In the genomic region with DNA sequence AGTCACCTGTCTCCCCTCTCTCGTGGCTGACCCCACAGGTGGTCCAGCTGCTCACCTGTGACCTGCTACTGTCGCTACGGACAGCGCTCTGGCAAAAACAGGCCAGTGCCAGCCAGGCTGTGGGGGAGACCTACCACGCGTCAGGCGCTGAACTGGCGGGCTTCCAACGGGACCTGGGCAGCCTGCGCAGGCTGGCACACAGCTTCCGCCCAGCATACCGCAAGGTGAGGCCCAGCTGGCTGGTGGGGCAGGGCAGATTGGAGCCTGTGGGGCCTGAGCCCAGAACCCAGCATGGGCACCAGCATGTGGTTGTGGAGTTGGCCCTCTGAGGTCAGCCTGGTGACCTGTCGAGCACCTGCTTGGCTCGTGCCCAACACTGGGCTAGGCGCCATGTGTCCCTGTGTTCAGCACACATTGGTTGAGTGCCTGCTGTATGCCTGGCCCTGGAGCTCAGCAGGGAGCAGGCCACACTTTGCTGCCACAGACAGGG, we compare ENCODE assay signal across 16 cellular contexts. TPM values are rescaled to one million over a fixed set of nuclear protein-coding genes. Genes with fewer than 3 reads are reported as not detected.
A peak's percentile ranks its signal among the peaks of the same experiment; 100 is the strongest.
DNase-seq lines count a peak whose midpoint lies in the region; ATAC-seq and TF ChIP-seq lines count a peak whose summit lies in the region.
"Had no signal": no experiment of that assay in that cellular context is flagged by ENCODE, and none has a peak within 500 bp of the region (broad histone marks: within the 10 kb centered on the region; RNA-seq: fewer than 3 reads in every experiment).

No MANE protein-coding gene starts in this region.

- no peak overlapping the region for H3K23ac ChIP-seq in trophoblast cell (ENCODE audit: low read length)

- no peak overlapping the region for H3K9ac ChIP-seq in trophoblast cell (ENCODE audit: low read length)
- H3K9ac ChIP-seq: SK-N-SH had no signal

- TF ChIP-seq CTCF in C4-2B (conservative IDR thresholded peaks at IDR 0.05) (no peak), hepatocyte (IDR thresholded peaks at IDR 0.05; ENCODE audit: poor library complexity) (no peak)

- H3K27ac ChIP-seq in C4-2B, result peak overlapping the region; percentile 71
- no peak overlapping the region for H3K27ac ChIP-seq in hepatocyte
- H3K27ac ChIP-seq in trophoblast cell (ENCODE audit: low read depth, low read length), result no peak overlapping the region
- H3K27ac ChIP-seq: colonic mucosa, thoracic aorta had no signal

- 97% methylated on average over 13 of the region's 15 CpGs for WGBS in hepatocyte (ENCODE audit: low lambda C conversion rate, missing lambda C conversion rate)
- no CpG with 5 or more reads among the region's 15 CpGs for WGBS in trophoblast cell (ENCODE audit: extremely low coverage, insufficient coverage, insufficient read length)

- no peak overlapping the region for H3K4me2 ChIP-seq in hepatocyte
- H3K4me2 ChIP-seq in trophoblast cell (ENCODE audit: low read length), result no peak overlapping the region
- H3K4me2 ChIP-seq: SK-N-SH had no signal

- H3K36me3 ChIP-seq in hepatocyte (replicated peaks; ENCODE audit: insufficient read depth, low read depth) (no peaks in the 10 kb centered on the region), trophoblast cell (ENCODE audit: control insufficient read depth in 1 of 2, insufficient read depth in 2 of 2, low read length in 2 of 2) (peaks cover 86 to 92% of the 10 kb centered on the region in 2 experiments)

- H2BK5ac ChIP-seq in trophoblast cell (ENCODE audit: low read depth, low read length, poor library complexity), result no peak overlapping the region

- no peak overlapping the region for H4K8ac ChIP-seq in trophoblast cell (ENCODE audit: low read depth, low read length)

- H3K27me3 ChIP-seq in hepatocyte (no peaks in the 10 kb centered on the region), trophoblast cell (ENCODE audit: insufficient read depth, low read length) (no peaks in the 10 kb centered on the region)
- H3K27me3 ChIP-seq: colonic mucosa had no signal

- peaks cover 10% of the 10 kb centered on the region for H4K20me1 ChIP-seq in hepatocyte (ENCODE audit: insufficient read depth, poor library complexity, severe bottlenecking)

- no peak overlapping the region for H2AK5ac ChIP-seq in trophoblast cell (ENCODE audit: low read length)

- H3K4me3 ChIP-seq in hepatocyte, result no peak overlapping the region
- no peak overlapping the region for H3K4me3 ChIP-seq in trophoblast cell (ENCODE audit: low read depth, low read length)
- H3K4me3 ChIP-seq: colonic mucosa, thoracic aorta had no signal

- H2BK120ac ChIP-seq in trophoblast cell (ENCODE audit: insufficient read depth, low read length, poor library complexity), result no peak overlapping the region

- no peaks in the 10 kb centered on the region for H3K9me3 ChIP-seq in hepatocyte (ENCODE audit: low read depth)
- no peaks in the 10 kb centered on the region for H3K9me3 ChIP-seq in trophoblast cell (ENCODE audit: insufficient read depth, low read depth, low read length)
- H3K9me3 ChIP-seq: Caco-2, colonic mucosa, SK-N-SH, thoracic aorta had no signal

- no peaks in the 10 kb centered on the region for H3K4me1 ChIP-seq in hepatocyte (ENCODE audit: insufficient read depth)
- H3K4me1 ChIP-seq in trophoblast cell (ENCODE audit: control insufficient read depth in 1 of 2, insufficient read depth in 2 of 2, low read length in 2 of 2), result no peaks in the 10 kb centered on the region
- H3K4me1 ChIP-seq: Caco-2, colonic mucosa had no signal

- no peaks in the 10 kb centered on the region for H3K9me2 ChIP-seq in hepatocyte (replicated peaks; ENCODE audit: insufficient read depth)
- H3K9me2 ChIP-seq: SK-N-SH had no signal

- H3K18ac ChIP-seq in trophoblast cell (ENCODE audit: low read length), result no peak overlapping the region

- no peak overlapping the region for H3K14ac ChIP-seq in trophoblast cell (ENCODE audit: low read length)

- H3K79me1 ChIP-seq in trophoblast cell (ENCODE audit: low read length), result no peaks in the 10 kb centered on the region

- H3K79me2 ChIP-seq in hepatocyte, result no peaks in the 10 kb centered on the region
- no peaks in the 10 kb centered on the region for H3K79me2 ChIP-seq in trophoblast cell (ENCODE audit: control insufficient read depth, insufficient read depth, low read length, poor library complexity)

- ATAC-seq in esophagus mucosa (peak; percentile 9), GM19324 (IDR thresholded peaks at IDR 0.05; ENCODE audit: low FRiP score, unreplicated experiment) (no peak)
- ATAC-seq: naive thymus-derived CD4-positive, alpha-beta T cell had no signal

- no peak overlapping the region for H3K4ac ChIP-seq in trophoblast cell (ENCODE audit: low read depth, low read length)

- H2BK12ac ChIP-seq in trophoblast cell (ENCODE audit: low read length), result no peak overlapping the region

- H4K12ac ChIP-seq in trophoblast cell (ENCODE audit: low read depth, low read length), result no peak overlapping the region

- no peak overlapping the region for H4K91ac ChIP-seq in trophoblast cell (ENCODE audit: low read depth, low read length)

- DNase-seq in NCI-H2029 treated with DMSO at 0.1 percent for 48 hours (lab: John Stamatoyannopoulos, UW) (peak; percentile 31), mesenteric fat pad (ENCODE audit: low spot score) (peak; percentile 82), NCI-H2171 (lab: John Stamatoyannopoulos, UW) (no peak), hepatocyte (ENCODE audit: low spot score) (no peak), trophoblast cell (no peak)
- DNase-seq: amniotic stem cell; Caco-2; colonic mucosa; naive thymus-derived CD4-positive, alpha-beta T cell; SK-N-SH had no signal

- no peak overlapping the region for H2AFZ ChIP-seq in hepatocyte
- H2AFZ ChIP-seq in trophoblast cell (ENCODE audit: insufficient read depth, low read length, poor library complexity), result no peak overlapping the region

RNA-seq across cellular contexts. Expression of a gene that starts 11.9 kb away (rescaled TPM):
- 0.16 TPM for total RNA-seq in esophagus mucosa
- total RNA-seq in mesenteric fat pad, result not detected
- total RNA-seq in hepatocyte, result not detected in 2 replicates
- polyA plus RNA-seq in hepatocyte, result 0.33 TPM in 1 of 2 replicates, not detected in the other
- polyA plus RNA-seq in trophoblast cell (2013), result 0.31 and 0.43 TPM in 2 replicates
- total RNA-seq: colonic mucosa, NCI-H460, thoracic aorta had no signal
- polyA plus RNA-seq: AG04450; naive thymus-derived CD4-positive, alpha-beta T cell; SK-N-SH had no signal

RNA-seq across cellular contexts. Expression of a gene that starts 23.6 kb away (rescaled TPM):
- 1.00 TPM for total RNA-seq in esophagus mucosa
- 0.19 TPM for total RNA-seq in mesenteric fat pad
- total RNA-seq in hepatocyte, result 0.07 and 0.12 TPM in 2 replicates
- 0.18 and 0.52 TPM in 2 replicates for polyA plus RNA-seq in hepatocyte
- 0.36 and 0.38 TPM in 2 replicates for polyA plus RNA-seq in trophoblast cell (2013)
- total RNA-seq: thoracic aorta had no signal

RNA-seq across cellular contexts. Expression of a gene that starts 44.0 kb away (rescaled TPM):
- total RNA-seq in esophagus mucosa (10.6 TPM), mesenteric fat pad (not detected), hepatocyte (6.7 and 8.1 TPM in 2 replicates)
- 13.4 and 14.9 TPM in 2 replicates for polyA plus RNA-seq in hepatocyte
- 17.4 and 17.7 TPM in 2 replicates for polyA plus RNA-seq in trophoblast cell (2013)
- total RNA-seq: thoracic aorta had no signal

Comparison
In these comparisons a context has a peak if more than half of its experiments do, and no peak if none do; other contexts are left out.
1. DNase-seq: peak in NCI-H2029 treated with DMSO at 0.1 percent for 48 hours (single experiment) and mesenteric fat pad (single experiment); none in NCI-H2171 (single experiment), hepatocyte (single experiment) and trophoblast cell (0 of 2).